ENCODE assay signal across 29 cellular contexts in genomic region chr15:71334874-71335273, GRCh38.
A peak's percentile ranks its signal among the peaks of the same experiment; 100 is the strongest.
DNase-seq lines count a peak whose midpoint lies in the region; ATAC-seq, FAIRE-seq and TF ChIP-seq lines count a peak whose summit lies in the region.
"Had no signal": no experiment of that assay in that cellular context is flagged by ENCODE, and none has a peak within 500 bp of the region (broad histone marks: within the 10 kb centered on the region; RNA-seq: fewer than 3 reads in every experiment).

No MANE protein-coding gene starts in this region.

- FAIRE-seq in HepG2 (lab: Jason Lieb, UNC): no peak
- FAIRE-seq: A204.1, colon, K562 had no signal

- H3K4me3 Mint-ChIP-seq in nephron: no peak overlapping the region
- H3K4me3 Mint-ChIP-seq: activated B cell treated with CpG ODN at 0.5 μM for 24 hours; activated naive CD4-positive, alpha-beta T cell treated with anti-CD3 and anti-CD28 coated beads for 36 hours; B cell; CD8-positive, alpha-beta T cell; GM23338; memory B cell had no signal

- no peaks in the 10 kb centered on the region for H3K36me3 Mint-ChIP-seq in nephron (ENCODE audit: low read depth)
- H3K36me3 Mint-ChIP-seq: CD8-positive, alpha-beta T cell; memory B cell had no signal

- H2AFZ ChIP-seq in HepG2 (ENCODE audit: low read length): no peak overlapping the region
- H2AFZ ChIP-seq: GM23338 had no signal

- TF ChIP-seq CTCF in AG04450 (IDR thresholded peaks at IDR 0.05; ENCODE audit: low read depth, low read length) (no peak), brain microvascular endothelial cell (IDR thresholded peaks at IDR 0.05; ENCODE audit: low read depth, low read length, missing control alignments) (no peak), nephron (IDR thresholded peaks at IDR 0.05; ENCODE audit: unreplicated experiment in 3 of 3) (no peak), HepG2 (CRISPR knock-in tag; IDR thresholded peaks at IDR 0.05) (no peak)

- peaks cover 76% of the 10 kb centered on the region for H3K4me1 Mint-ChIP-seq in nephron
- H3K4me1 Mint-ChIP-seq: activated B cell treated with CpG ODN at 0.5 μM for 24 hours, B cell, memory B cell had no signal

- POLR2A ChIA-PET in AG04450 (lab: Yijun Ruan, JAX): interaction anchor here (0.7 kb wide), 1 partner anchor 12 kb away, joined by 3 read pairs; no protein-coding TSS in a partner anchor
- POLR2A ChIA-PET in HepG2 (lab: Yijun Ruan, JAX): no interaction called here

- H4K20me1 ChIP-seq in HepG2 (ENCODE audit: insufficient read depth, low read length): no peaks in the 10 kb centered on the region

- TF ChIP-seq POLR2A in HepG2 (IDR thresholded peaks at IDR 0.05; ENCODE audit: insufficient read depth in 1 of 2, low read depth in 2 of 2, low read length in 2 of 2): no peak

- no peak overlapping the region for H3K4me2 ChIP-seq in HepG2 (ENCODE audit: low read depth, low read length)
- H3K4me2 ChIP-seq: GM23338 had no signal

- TF ChIP-seq EP300 in HepG2 (IDR thresholded peaks at IDR 0.05; ENCODE audit: low read depth in 2 of 2, low read length in 2 of 2): no peak
- no peak for TF ChIP-seq EP300 in HepG2 (CRISPR knock-in tag; IDR thresholded peaks at IDR 0.05; ENCODE audit: borderline replicate concordance)

- DNase-seq in AG04450 (ENCODE audit: low read depth, low spot score): no peak
- peak; percentile 44 for DNase-seq in LHCN-M2 (ENCODE audit: low read depth)
- DNase-seq in brain microvascular endothelial cell: no peak
- DNase-seq in NCI-H128 (lab: John Stamatoyannopoulos, UW; ENCODE audit: unreplicated experiment): no peak
- no peak for DNase-seq in HepG2 (ENCODE audit: low spot score)
- no peak for DNase-seq in activated CD4-positive, CD25-positive, alpha-beta regulatory T cell (lab: John Stamatoyannopoulos, UW)
- DNase-seq in stimulated activated CD4-positive, alpha-beta T cell treated with anti-CD3 and anti-CD28 coated beads, Interleukin-4, amount 100 ng/mL, for 24 hours: no peak
- DNase-seq: activated B cell treated with CpG ODN at 0.5 μM for 24 hours; activated naive CD4-positive, alpha-beta T cell treated with anti-CD3 and anti-CD28 coated beads for 36 hours; CD8-positive, alpha-beta T cell; DMS 273 treated with DMSO at 0.1 percent for 48 hours; effector memory CD4-positive, alpha-beta T cell; foreskin melanocyte; left colon; MM.1S; NCI-H1417 treated with DMSO at 0.1 percent for 48 hours; NCI-H2081; NCI-H748 treated with DMSO at 0.1 percent for 48 hours; stimulated activated naive CD8-positive, alpha-beta T cell treated with anti-CD3 and anti-CD28 coated beads, Interleukin-15, Interleukin-2, amounts not matched to agents 100 U/mL and 50 U/mL, for 24 hours had no signal

- no peaks in the 10 kb centered on the region for H3K9me3 Mint-ChIP-seq in nephron
- H3K9me3 Mint-ChIP-seq: activated B cell treated with CpG ODN at 0.5 μM for 24 hours; activated naive CD4-positive, alpha-beta T cell treated with anti-CD3 and anti-CD28 coated beads for 36 hours; CD8-positive, alpha-beta T cell; GM23338; memory B cell had no signal

- no peaks in the 10 kb centered on the region for H3K4me1 ChIP-seq in HepG2 (ENCODE audit: insufficient read depth, low read length)
- H3K4me1 ChIP-seq: prostate gland had no signal

- ATAC-seq in HepG2: no peak
- ATAC-seq: CD8-positive, alpha-beta T cell; GM23338; K562; left colon; stimulated activated naive CD8-positive, alpha-beta T cell treated with anti-CD3 and anti-CD28 coated beads, Interleukin-15, Interleukin-2, amounts not matched to agents 100 U/mL and 50 U/mL, for 24 hours had no signal

- no peak overlapping the region for H3K4me3 ChIP-seq in AG04450 (ENCODE audit: low read depth, low read length)
- H3K4me3 ChIP-seq in brain microvascular endothelial cell (ENCODE audit: low read depth, low read length): no peak overlapping the region
- no peak overlapping the region for H3K4me3 ChIP-seq in HepG2 (replicated peaks in 1 of 3; ENCODE audit: insufficient read depth in 1 of 3, low read depth in 2 of 3, low read length in 3 of 3)
- H3K4me3 ChIP-seq: GM23338, K562, prostate gland had no signal

- H3K36me3 ChIP-seq in brain microvascular endothelial cell (replicated peaks): no peaks in the 10 kb centered on the region
- H3K36me3 ChIP-seq in HepG2 (replicated peaks in 1 of 2; ENCODE audit: control insufficient read depth in 1 of 2, insufficient read depth in 2 of 2, low read length in 2 of 2): no peaks in the 10 kb centered on the region
- H3K36me3 ChIP-seq: neutrophil, prostate gland had no signal

- no TSS peak for BruUV-seq in HepG2 (replicated peaks; lab: Mats Ljungman, UMichigan)

- in situ Hi-C loops in brain microvascular endothelial cell (cut with HindIII; ENCODE audit: low pct_ligation_motif_present, low sequenced_read_pairs) (no loop called here), HepG2 (cut with HindIII; ENCODE audit: extremely low pct_ligation_motif_present, low pct_unique_long_range_greater_than_20kb) (no loop called here)

- no peaks in the 10 kb centered on the region for H3K9me3 ChIP-seq in AG04450 (ENCODE audit: control insufficient read depth, insufficient read depth, low read length)
- no peaks in the 10 kb centered on the region for H3K9me3 ChIP-seq in HepG2 (ENCODE audit: low read length)
- H3K9me3 ChIP-seq: neutrophil, prostate gland had no signal

- no peaks in the 10 kb centered on the region for H3K79me2 ChIP-seq in HepG2 (ENCODE audit: insufficient read depth, low read length)

- CTCF ChIA-PET in AG04450 (lab: Charles Lee): no interaction called here
- CTCF ChIA-PET in HepG2 (lab: Yijun Ruan, JAX; ENCODE audit: low intra/inter-chr PET ratio, low total read pairs): no interaction called here

- intact Hi-C loops in HepG2 (cut with micrococcal nuclease; ENCODE audit: unreplicated experiment): no loop called here

- 27% methylated on average over 3 of the region's 3 CpGs for WGBS in HepG2 (ENCODE audit: low lambda C conversion rate)

- H3K27ac ChIP-seq in AG04450 (ENCODE audit: low read depth, low read length): peak overlapping the region; percentile 86
- H3K27ac ChIP-seq in brain microvascular endothelial cell: peak overlapping the region; percentile 53
- H3K27ac ChIP-seq in HepG2 (ENCODE audit: extremely low read length, insufficient read depth, low read length): no peak overlapping the region
- H3K27ac ChIP-seq: neutrophil, RWPE1 had no signal

- H3K27ac Mint-ChIP-seq in nephron: peak overlapping the region; percentile 85
- H3K27ac Mint-ChIP-seq: activated B cell treated with CpG ODN at 0.5 μM for 24 hours; activated naive CD4-positive, alpha-beta T cell treated with anti-CD3 and anti-CD28 coated beads for 36 hours; B cell; CD8-positive, alpha-beta T cell; GM23338; memory B cell had no signal

- H3K9ac ChIP-seq in HepG2 (ENCODE audit: insufficient read depth, low read depth, low read length): no peak overlapping the region

- H3K27me3 Mint-ChIP-seq in nephron (ENCODE audit: low read depth): peaks cover 3% of the 10 kb centered on the region
- H3K27me3 Mint-ChIP-seq: activated B cell treated with CpG ODN at 0.5 μM for 24 hours had no signal

- H3K27me3 ChIP-seq in AG04450 (ENCODE audit: control insufficient read depth, insufficient read depth, low read length) (no peaks in the 10 kb centered on the region), brain microvascular endothelial cell (replicated peaks) (no peaks in the 10 kb centered on the region), HepG2 (ENCODE audit: control insufficient read depth in 1 of 2, insufficient read depth in 2 of 2, low read length in 2 of 2) (peaks cover 1 to 5% of the 10 kb centered on the region in 2 experiments; a peak in 1 of 5 replicates)

- TF ChIP-seq RAD21 in HepG2 (CRISPR knock-in tag; IDR thresholded peaks at IDR 0.05): no peak
